Comparison of ENCODE assay signal across 25 cellular contexts in the genomic region with DNA sequence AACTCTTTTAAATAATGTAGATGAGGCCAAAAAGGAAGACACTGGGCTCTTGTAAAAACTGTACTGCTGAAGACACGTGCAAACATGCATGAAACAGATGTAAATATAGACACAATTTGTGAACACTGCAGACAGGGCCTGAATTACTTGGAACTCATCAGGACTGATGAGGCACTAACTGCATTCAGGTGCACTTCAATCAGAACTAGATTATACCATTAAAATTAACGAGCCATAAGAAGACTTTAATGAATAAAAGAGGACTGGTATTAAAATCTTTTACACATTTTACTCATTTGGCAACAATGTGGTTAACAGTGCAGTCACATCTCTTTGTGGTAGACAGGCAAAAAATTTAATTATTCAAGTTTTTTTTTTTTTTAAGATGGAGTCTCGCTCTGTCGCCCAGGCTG. TPM values are rescaled to one million over a fixed set of nuclear protein-coding genes. Genes with fewer than 3 reads are reported as not detected.
DNase-seq lines count a peak whose midpoint lies in the region; ATAC-seq lines count a peak whose summit lies in the region.
"Had no signal": no experiment of that assay in that cellular context is flagged by ENCODE, and none has a peak within 500 bp of the region (broad histone marks: within the 10 kb centered on the region; RNA-seq: fewer than 3 reads in every experiment).

No MANE protein-coding gene starts in this region.

- H3K9me3 Mint-ChIP-seq in activated T-cell treated with anti-CD3 and anti-CD28 coated beads, Interleukin-2, amount 50 U/mL, for 72 hours: peaks cover 4 to 16% of the 10 kb centered on the region in 2 donors
- H3K9me3 Mint-ChIP-seq in IgD-negative memory B cell: peaks cover 4 to 20% (median 17%) of the 10 kb centered on the region in 3 donors
- H3K9me3 Mint-ChIP-seq in stimulated activated naive CD8-positive, alpha-beta T cell treated with anti-CD3 and anti-CD28 coated beads, Interleukin-15, amount 100 ng/mL, for 72 hours: peaks cover 10 to 22% of the 10 kb centered on the region in 2 donors

- H3K36me3 Mint-ChIP-seq in activated T-cell treated with anti-CD3 and anti-CD28 coated beads, Interleukin-2, amount 50 U/mL, for 72 hours (ENCODE audit: insufficient read depth in 2 of 2): peaks cover 21 to 32% of the 10 kb centered on the region in 2 donors
- peaks cover 12% of the 10 kb centered on the region for H3K36me3 Mint-ChIP-seq in IgD-negative memory B cell

- ATAC-seq in activated T-cell treated with anti-CD3 and anti-CD28 coated beads, Interleukin-2, amount 50 U/mL, for 72 hours (replicated peaks in 1 of 2): no peak
- ATAC-seq in GM19035 (IDR thresholded peaks at IDR 0.05; ENCODE audit: unreplicated experiment) (peak; percentile 50), GM21381 (IDR thresholded peaks at IDR 0.05; ENCODE audit: unreplicated experiment) (no peak)
- ATAC-seq in stimulated activated naive CD8-positive, alpha-beta T cell treated with anti-CD3 and anti-CD28 coated beads, Interleukin-15, amount 100 ng/mL, for 72 hours: peak; percentile 8
- ATAC-seq: esophagus mucosa, K562, left ventricle myocardium superior, right lobe of liver, T-cell had no signal

- H3K4me3 Mint-ChIP-seq in activated T-cell treated with anti-CD3 and anti-CD28 coated beads, Interleukin-2, amount 50 U/mL, for 72 hours: peak overlapping the region in 1 of 2 donors; percentile 50
- peak overlapping the region in 3 of 4 donors; percentile 58 to 65 (median 60) for H3K4me3 Mint-ChIP-seq in IgD-negative memory B cell
- H3K4me3 Mint-ChIP-seq in stimulated activated naive CD8-positive, alpha-beta T cell treated with anti-CD3 and anti-CD28 coated beads, Interleukin-15, amount 100 ng/mL, for 72 hours: no peak overlapping the region
- H3K4me3 Mint-ChIP-seq: activated CD4-positive, alpha-beta T cell treated with anti-CD3 and anti-CD28 coated beads, Interleukin-2, amount 10 ng/mL, durations not matched to agents 7 days and 5 days; brain; nephron progenitor cell had no signal

- H3K27ac Mint-ChIP-seq in activated T-cell treated with anti-CD3 and anti-CD28 coated beads, Interleukin-2, amount 50 U/mL, for 72 hours: peak overlapping the region; percentile 46
- no peak overlapping the region for H3K27ac Mint-ChIP-seq in IgD-negative memory B cell
- no peak overlapping the region for H3K27ac Mint-ChIP-seq in stimulated activated naive CD8-positive, alpha-beta T cell treated with anti-CD3 and anti-CD28 coated beads, Interleukin-15, amount 100 ng/mL, for 72 hours
- H3K27ac Mint-ChIP-seq: activated CD4-positive, alpha-beta T cell treated with anti-CD3 and anti-CD28 coated beads, Interleukin-2, amount 10 ng/mL, durations not matched to agents 7 days and 5 days; nephron progenitor cell; T-cell had no signal

- no peaks in the 10 kb centered on the region for H3K27me3 Mint-ChIP-seq in activated T-cell treated with anti-CD3 and anti-CD28 coated beads, Interleukin-2, amount 50 U/mL, for 72 hours (ENCODE audit: low read depth)
- H3K27me3 Mint-ChIP-seq in IgD-negative memory B cell: no peaks in the 10 kb centered on the region
- no peaks in the 10 kb centered on the region for H3K27me3 Mint-ChIP-seq in stimulated activated naive CD8-positive, alpha-beta T cell treated with anti-CD3 and anti-CD28 coated beads, Interleukin-15, amount 100 ng/mL, for 72 hours
- H3K27me3 Mint-ChIP-seq: activated CD4-positive, alpha-beta T cell treated with anti-CD3 and anti-CD28 coated beads, Interleukin-2, amount 10 ng/mL, durations not matched to agents 7 days and 5 days; brain; T-cell had no signal

- DNase-seq in activated T-cell treated with anti-CD3 and anti-CD28 coated beads, Interleukin-2, amount 50 U/mL, for 72 hours: no peak
- DNase-seq in activated T-cell treated with anti-CD3 and anti-CD28 coated beads, Interleukin-2, amount 50 U/mL, for 1 hour: no peak
- DNase-seq in stimulated activated naive CD8-positive, alpha-beta T cell treated with anti-CD3 and anti-CD28 coated beads, Interleukin-15, amount 100 ng/mL, for 72 hours: no peak
- no peak for DNase-seq in HK-2 (ENCODE audit: unreplicated experiment)
- DNase-seq in NCI-H1092 treated with DMSO at 0.1 percent for 48 hours (lab: John Stamatoyannopoulos, UW): no peak
- DNase-seq: ACHN; activated CD4-positive, alpha-beta T cell treated with anti-CD3 and anti-CD28 coated beads, Interleukin-2, amount 10 ng/mL, durations not matched to agents 7 days and 5 days; activated gamma-delta T cell; effector CD8-positive, alpha-beta T cell; foreskin melanocyte; left ventricle myocardium superior; midbrain; NCI-H187 treated with DMSO at 0.1 percent for 48 hours; NCI-H2227 treated with DMSO at 0.1 percent for 48 hours; NCI-H774; nephron progenitor cell; right lobe of liver; substantia nigra; T-cell had no signal

- peaks cover 68% of the 10 kb centered on the region for H3K4me1 Mint-ChIP-seq in activated T-cell treated with anti-CD3 and anti-CD28 coated beads, Interleukin-2, amount 50 U/mL, for 72 hours (ENCODE audit: low read depth)
- H3K4me1 Mint-ChIP-seq in IgD-negative memory B cell: peaks cover 17 to 33% (median 26%) of the 10 kb centered on the region in 3 donors
- peaks cover 51% of the 10 kb centered on the region for H3K4me1 Mint-ChIP-seq in stimulated activated naive CD8-positive, alpha-beta T cell treated with anti-CD3 and anti-CD28 coated beads, Interleukin-15, amount 100 ng/mL, for 72 hours
- H3K4me1 Mint-ChIP-seq: brain, nephron progenitor cell had no signal

RNA-seq across cellular contexts. Expression of a gene that starts 13.4 kb away (rescaled TPM):
- total RNA-seq in activated T-cell treated with anti-CD3 and anti-CD28 coated beads, Interleukin-2, amount 50 U/mL, for 72 hours: 10 to 100 TPM; 46.8 to 48.1 TPM
- polyA plus RNA-seq in IgD-negative memory B cell: 11.9 TPM

RNA-seq across cellular contexts. Expression of a gene that starts 54.9 kb away (rescaled TPM):
- total RNA-seq in activated T-cell treated with anti-CD3 and anti-CD28 coated beads, Interleukin-2, amount 50 U/mL, for 72 hours: not detected
- not detected for polyA plus RNA-seq in IgD-negative memory B cell
- total RNA-seq: activated CD4-positive, alpha-beta T cell treated with anti-CD3 and anti-CD28 coated beads, Interleukin-2, amount 10 ng/mL, durations not matched to agents 7 days and 5 days; K562 had no signal

Comparison
In these comparisons a context has a peak if more than half of its experiments do, and no peak if none do; other contexts are left out.
1. ATAC-seq: peak in GM19035 (single experiment) and stimulated activated naive CD8-positive, alpha-beta T cell treated with anti-CD3 and anti-CD28 coated beads, Interleukin-15, amount 100 ng/mL, for 72 hours (single experiment); none in activated T-cell treated with anti-CD3 and anti-CD28 coated beads, Interleukin-2, amount 50 U/mL, for 72 hours (0 of 2) and GM21381 (single experiment).
2. H3K4me3 Mint-ChIP-seq: peak in IgD-negative memory B cell (3 of 4); none in stimulated activated naive CD8-positive, alpha-beta T cell treated with anti-CD3 and anti-CD28 coated beads, Interleukin-15, amount 100 ng/mL, for 72 hours (0 of 2).